Comparison of ENCODE assay signal across 2 cellular contexts in the genomic region with DNA sequence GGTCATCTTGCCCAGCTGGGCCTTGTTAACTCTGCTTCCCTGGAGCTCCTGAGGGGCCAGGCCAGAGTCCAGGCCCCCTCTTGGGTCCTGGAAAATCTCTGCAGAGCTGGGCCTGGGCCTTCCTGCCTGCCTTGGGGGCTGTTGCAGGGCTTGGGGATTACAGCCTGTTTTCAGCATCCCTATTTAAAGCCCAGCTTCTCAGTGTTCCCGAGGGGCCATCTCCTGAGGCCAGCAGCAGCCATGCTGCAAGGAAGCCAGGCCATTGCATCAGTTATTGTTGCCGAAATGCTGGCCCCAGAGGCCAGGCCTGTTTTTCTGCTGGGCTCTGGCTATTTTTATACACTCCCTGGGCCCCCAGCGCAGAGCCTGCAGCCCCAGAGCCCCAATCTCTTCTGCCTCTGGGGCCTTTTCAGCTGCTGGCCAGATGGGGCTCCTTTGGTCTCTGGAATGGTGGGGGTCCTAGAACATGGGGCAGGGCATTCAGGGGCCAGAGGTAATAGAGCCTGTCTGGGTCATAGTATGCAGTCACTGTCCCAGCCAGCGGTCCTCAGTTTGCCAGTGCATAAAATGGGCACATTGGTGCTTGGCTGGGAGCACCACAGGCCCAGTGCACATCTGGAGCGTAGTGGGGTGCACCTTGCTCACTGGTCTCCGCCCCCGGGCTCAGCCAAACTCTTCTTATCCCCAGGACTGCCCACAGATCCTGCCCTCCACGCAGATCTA.
TF ChIP-seq lines count a peak whose summit lies in the region.

No MANE protein-coding gene starts in this region.

TF ChIP-seq in IMR-90, 13 proteins besides CTCF, POLR2A, EP300 and RAD21:
- TF ChIP-seq NFE2L2 (IDR thresholded peaks at IDR 0.05; ENCODE audit: low read depth, low read length) = no peak
- peak; percentile 57; the same call in 1 of the 2 replicates for TF ChIP-seq CEBPB (IDR thresholded peaks at IDR 0.05; ENCODE audit: low read depth, low read length)

TF ChIP-seq in H1, 55 proteins besides CTCF, POLR2A, EP300 and RAD21:
- TF ChIP-seq RXRA (IDR thresholded peaks at IDR 0.05; ENCODE audit: insufficient read depth, low read depth, low read length) = no peak
- TF ChIP-seq KDM1A (IDR thresholded peaks at IDR 0.05; ENCODE audit: borderline replicate concordance, low read length) = peak; percentile 45; the same call in 1 of the 2 replicates
- no peak for TF ChIP-seq SUZ12 (IDR thresholded peaks at IDR 0.05; ENCODE audit: low read length)
